ENCODE assay signal across 8 cellular contexts in the genomic region with DNA sequence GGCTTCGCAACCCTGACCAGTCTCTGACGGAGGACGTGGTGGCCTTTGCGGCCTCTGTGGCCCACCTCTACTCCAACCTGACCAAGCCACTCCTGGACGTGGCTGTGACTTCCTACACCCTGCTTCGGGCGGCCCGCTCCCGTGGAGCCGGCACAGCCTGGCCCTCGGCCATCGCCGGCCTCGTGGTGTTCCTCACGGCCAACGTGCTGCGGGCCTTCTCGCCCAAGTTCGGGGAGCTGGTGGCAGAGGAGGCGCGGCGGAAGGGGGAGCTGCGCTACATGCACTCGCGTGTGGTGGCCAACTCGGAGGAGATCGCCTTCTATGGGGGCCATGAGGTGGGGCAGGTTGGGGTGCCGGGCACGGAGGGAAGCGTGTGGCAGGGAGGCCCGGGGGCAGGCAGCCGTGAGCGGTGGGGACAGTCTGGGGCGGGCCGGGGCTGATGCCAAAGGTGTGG. TPM values are rescaled to one million over a fixed set of nuclear protein-coding genes. Genes with fewer than 3 reads are reported as not detected.
DNase-seq lines count a peak whose midpoint lies in the region; ATAC-seq and TF ChIP-seq lines count a peak whose summit lies in the region.

No MANE protein-coding gene starts in this region.

- no peak for DNase-seq in T-helper 1 cell
- DNase-seq in activated T-helper 2 cell treated with anti-CD3 and anti-CD28 coated beads, Interferon-gamma antibody, Interleukin-2, Interleukin-4, amounts not matched to agents 10 μg/mL and 5 μg/mL and 100 μg/mL, durations not matched to agents 14 hours and 24 hours and 36 hours (ENCODE audit: low spot score): no peak
- DNase-seq in inferior parietal cortex (ENCODE audit: extremely low spot score): no peak
- no peak for DNase-seq in dedifferentiated amniotic fluid mesenchymal stem cell (ENCODE audit: extremely low spot score)

- no peaks in the 10 kb centered on the region for H3K27me3 Mint-ChIP-seq in T-helper 1 cell treated with Interleukin-12 subunit alpha and Interleukin-12 subunit beta and Interleukin-4 antibody, amounts not matched to agents 30 μg/mL and 1 μg/mL, for 36 hours (ENCODE audit: low read depth)
- no peaks in the 10 kb centered on the region for H3K27me3 Mint-ChIP-seq in activated T-helper 2 cell treated with anti-CD3 and anti-CD28 coated beads, Interferon-gamma antibody, Interleukin-2, Interleukin-4, amounts not matched to agents 10 μg/mL and 5 μg/mL and 100 μg/mL, durations not matched to agents 14 hours and 24 hours and 36 hours (ENCODE audit: low read depth)

- ATAC-seq in GM21447 (IDR thresholded peaks at IDR 0.05; ENCODE audit: unreplicated experiment): no peak

- peak overlapping the region; percentile 56 for H3K4me3 Mint-ChIP-seq in T-helper 1 cell treated with Interleukin-12 subunit alpha and Interleukin-12 subunit beta and Interleukin-4 antibody, amounts not matched to agents 30 μg/mL and 1 μg/mL, for 36 hours
- H3K4me3 Mint-ChIP-seq in activated T-helper 2 cell treated with anti-CD3 and anti-CD28 coated beads, Interferon-gamma antibody, Interleukin-2, Interleukin-4, amounts not matched to agents 10 μg/mL and 5 μg/mL and 100 μg/mL, durations not matched to agents 14 hours and 24 hours and 36 hours (ENCODE audit: low read depth): peak overlapping the region; percentile 42

- H3K9me3 Mint-ChIP-seq in T-helper 1 cell treated with Interleukin-12 subunit alpha and Interleukin-12 subunit beta and Interleukin-4 antibody, amounts not matched to agents 30 μg/mL and 1 μg/mL, for 36 hours: no peaks in the 10 kb centered on the region
- no peaks in the 10 kb centered on the region for H3K9me3 Mint-ChIP-seq in activated T-helper 2 cell treated with anti-CD3 and anti-CD28 coated beads, Interferon-gamma antibody, Interleukin-2, Interleukin-4, amounts not matched to agents 10 μg/mL and 5 μg/mL and 100 μg/mL, durations not matched to agents 14 hours and 24 hours and 36 hours

- no peak for TF ChIP-seq CTCF in liver (IDR thresholded peaks at IDR 0.05; ENCODE audit: low read depth, low read length, missing input control)

- H3K27ac ChIP-seq in liver (ENCODE audit: low read depth in 1 of 2, low read length in 2 of 2): peak overlapping the region; percentile 86 to 88
- H3K27ac ChIP-seq in subcutaneous abdominal adipose tissue (ENCODE audit: low read depth, low read length): peak overlapping the region; percentile 80

- H3K36me3 Mint-ChIP-seq in T-helper 1 cell treated with Interleukin-12 subunit alpha and Interleukin-12 subunit beta and Interleukin-4 antibody, amounts not matched to agents 30 μg/mL and 1 μg/mL, for 36 hours (ENCODE audit: low read depth): peaks cover 12% of the 10 kb centered on the region
- peaks cover 18% of the 10 kb centered on the region for H3K36me3 Mint-ChIP-seq in activated T-helper 2 cell treated with anti-CD3 and anti-CD28 coated beads, Interferon-gamma antibody, Interleukin-2, Interleukin-4, amounts not matched to agents 10 μg/mL and 5 μg/mL and 100 μg/mL, durations not matched to agents 14 hours and 24 hours and 36 hours (ENCODE audit: low read depth)

- 71% methylated on average over 35 of the region's 35 CpGs for WGBS in liver

- TF ChIP-seq RAD21 in liver (IDR thresholded peaks at IDR 0.05): no peak

- H3K4me3 ChIP-seq in liver (ENCODE audit: low read depth in 1 of 3, low read length in 3 of 3) (peak overlapping the region in 1 of 3 donors; percentile 82), subcutaneous abdominal adipose tissue (ENCODE audit: low read depth in 1 of 5, low read length in 5 of 5) (peak overlapping the region in 4 of 5 donors; percentile 17 to 65 (median 54))

- H3K9me3 ChIP-seq in liver (ENCODE audit: control insufficient read depth in 4 of 4, low read length in 3 of 4): no peaks in the 10 kb centered on the region
- H3K9me3 ChIP-seq in subcutaneous abdominal adipose tissue (ENCODE audit: control insufficient read depth in 5 of 5, low read length in 5 of 5): peaks cover 0 to 5% (median 0%) of the 10 kb centered on the region in 5 donors

- H3K9ac ChIP-seq in liver (ENCODE audit: low read depth in 1 of 2, low read length in 2 of 2) (peak overlapping the region in 1 of 2 donors; percentile 8), subcutaneous abdominal adipose tissue (ENCODE audit: low read length in 5 of 5) (peak overlapping the region in 2 of 5 donors; percentile 14 to 30)

- peaks cover 24 to 42% (median 35%) of the 10 kb centered on the region in 4 donors for H3K4me1 ChIP-seq in liver (ENCODE audit: control insufficient read depth in 4 of 4, insufficient read depth in 4 of 4, low read length in 3 of 4)
- peaks cover 16 to 60% (median 51%) of the 10 kb centered on the region in 5 donors for H3K4me1 ChIP-seq in subcutaneous abdominal adipose tissue (ENCODE audit: control insufficient read depth in 5 of 5, insufficient read depth in 5 of 5, low read length in 5 of 5)

- no peaks in the 10 kb centered on the region for H3K27me3 ChIP-seq in liver (ENCODE audit: control insufficient read depth in 4 of 4, insufficient read depth in 4 of 4, low read length in 3 of 4)
- H3K27me3 ChIP-seq in subcutaneous abdominal adipose tissue (ENCODE audit: control insufficient read depth in 5 of 5, insufficient read depth in 4 of 5, low read length in 5 of 5): peaks cover 0 to 17% (median 0%) of the 10 kb centered on the region in 5 donors

- peaks cover 0 to 2% (median 2%) of the 10 kb centered on the region in 4 donors for H3K36me3 ChIP-seq in liver (ENCODE audit: control insufficient read depth in 4 of 4, insufficient read depth in 3 of 4, low read depth in 1 of 4, low read length in 3 of 4)
- H3K36me3 ChIP-seq in subcutaneous abdominal adipose tissue (ENCODE audit: control insufficient read depth in 5 of 5, insufficient read depth in 5 of 5, low read length in 5 of 5): peaks cover 0 to 8% (median 4%) of the 10 kb centered on the region in 5 donors

- no peak overlapping the region for H3K27ac Mint-ChIP-seq in T-helper 1 cell treated with Interleukin-12 subunit alpha and Interleukin-12 subunit beta and Interleukin-4 antibody, amounts not matched to agents 30 μg/mL and 1 μg/mL, for 36 hours
- no peak overlapping the region for H3K27ac Mint-ChIP-seq in activated T-helper 2 cell treated with anti-CD3 and anti-CD28 coated beads, Interferon-gamma antibody, Interleukin-2, Interleukin-4, amounts not matched to agents 10 μg/mL and 5 μg/mL and 100 μg/mL, durations not matched to agents 14 hours and 24 hours and 36 hours

- H3K4me1 Mint-ChIP-seq in T-helper 1 cell treated with Interleukin-12 subunit alpha and Interleukin-12 subunit beta and Interleukin-4 antibody, amounts not matched to agents 30 μg/mL and 1 μg/mL, for 36 hours (ENCODE audit: low read depth): peaks cover 19% of the 10 kb centered on the region
- peaks cover 18% of the 10 kb centered on the region for H3K4me1 Mint-ChIP-seq in activated T-helper 2 cell treated with anti-CD3 and anti-CD28 coated beads, Interferon-gamma antibody, Interleukin-2, Interleukin-4, amounts not matched to agents 10 μg/mL and 5 μg/mL and 100 μg/mL, durations not matched to agents 14 hours and 24 hours and 36 hours (ENCODE audit: low read depth)

- intact Hi-C loops in activated T-helper 2 cell treated with anti-CD3 and anti-CD28 coated beads, Interferon-gamma antibody, Interleukin-2, Interleukin-4, amounts not matched to agents 10 μg/mL and 5 μg/mL and 100 μg/mL, durations not matched to agents 14 hours and 24 hours and 36 hours (cut with micrococcal nuclease): no loop called here

TF ChIP-seq in liver, 16 proteins besides CTCF, POLR2A, EP300 and RAD21 (continues in another document):
- TF ChIP-seq NR2F2 (IDR thresholded peaks at IDR 0.05): no peak
- no peak for TF ChIP-seq HNF4G (IDR thresholded peaks at IDR 0.05)
- TF ChIP-seq FOXA1 (IDR thresholded peaks at IDR 0.05): no peak

RNA-seq across cellular contexts. Expression of gene ABCD1, which starts 1.2 kb away (rescaled TPM):
- total RNA-seq in activated T-helper 2 cell treated with anti-CD3 and anti-CD28 coated beads, Interferon-gamma antibody, Interleukin-2, Interleukin-4, amounts not matched to agents 10 μg/mL and 5 μg/mL and 100 μg/mL, durations not matched to agents 14 hours and 24 hours and 36 hours: 8.8 and 10.1 TPM in 2 replicates
- 10 to 100 TPM in 1 of 2 donors, 1 to 10 TPM in 1; 5.6 to 10.8 TPM for total RNA-seq in liver
- polyA plus RNA-seq in liver: 1 to 10 TPM; 4.0 to 9.6 TPM

RNA-seq across cellular contexts. Expression of gene BCAP31, which starts 1.7 kb away (rescaled TPM):
- 154 TPM in 2 replicates for total RNA-seq in activated T-helper 2 cell treated with anti-CD3 and anti-CD28 coated beads, Interferon-gamma antibody, Interleukin-2, Interleukin-4, amounts not matched to agents 10 μg/mL and 5 μg/mL and 100 μg/mL, durations not matched to agents 14 hours and 24 hours and 36 hours
- 100 to 1,000 TPM in 1 of 2 donors, 10 to 100 TPM in 1; 64.6 to 101 TPM for total RNA-seq in liver
- polyA plus RNA-seq in liver: 100 to 1,000 TPM; 136 to 158 TPM

RNA-seq across cellular contexts. Expression of gene SLC6A8, which starts 38.1 kb away (rescaled TPM):
- total RNA-seq in activated T-helper 2 cell treated with anti-CD3 and anti-CD28 coated beads, Interferon-gamma antibody, Interleukin-2, Interleukin-4, amounts not matched to agents 10 μg/mL and 5 μg/mL and 100 μg/mL, durations not matched to agents 14 hours and 24 hours and 36 hours: 2.2 and 2.5 TPM in 2 replicates
- total RNA-seq in liver: 10 to 100 TPM in 1 of 2 donors, under 1 TPM in 1; 0.84 to 44.4 TPM
- 1 to 10 TPM in 1 of 2 donors, under 1 TPM in 1; 0.25 to 1.9 TPM for polyA plus RNA-seq in liver

RNA-seq across cellular contexts. Expression of gene PLXNB3, which starts 38.2 kb away (rescaled TPM):
- 0.62 and 0.91 TPM in 2 replicates for total RNA-seq in activated T-helper 2 cell treated with anti-CD3 and anti-CD28 coated beads, Interferon-gamma antibody, Interleukin-2, Interleukin-4, amounts not matched to agents 10 μg/mL and 5 μg/mL and 100 μg/mL, durations not matched to agents 14 hours and 24 hours and 36 hours
- under 1 TPM; 0.42 to 0.50 TPM for total RNA-seq in liver
- under 1 TPM; 0.11 to 0.69 TPM for polyA plus RNA-seq in liver

RNA-seq across cellular contexts. Expression of gene PNCK, which starts 52.2 kb away (rescaled TPM):
- total RNA-seq in activated T-helper 2 cell treated with anti-CD3 and anti-CD28 coated beads, Interferon-gamma antibody, Interleukin-2, Interleukin-4, amounts not matched to agents 10 μg/mL and 5 μg/mL and 100 μg/mL, durations not matched to agents 14 hours and 24 hours and 36 hours: 0.18 and 0.43 TPM in 2 replicates
- total RNA-seq in liver: under 1 TPM in 1 of 2 donors, not detected in 1; 0.17 TPM
- polyA plus RNA-seq in liver: under 1 TPM in 1 of 2 donors, not detected in 1; 0.02 TPM
